Comparison of ENCODE assay signal across 11 cellular contexts in the genomic region with DNA sequence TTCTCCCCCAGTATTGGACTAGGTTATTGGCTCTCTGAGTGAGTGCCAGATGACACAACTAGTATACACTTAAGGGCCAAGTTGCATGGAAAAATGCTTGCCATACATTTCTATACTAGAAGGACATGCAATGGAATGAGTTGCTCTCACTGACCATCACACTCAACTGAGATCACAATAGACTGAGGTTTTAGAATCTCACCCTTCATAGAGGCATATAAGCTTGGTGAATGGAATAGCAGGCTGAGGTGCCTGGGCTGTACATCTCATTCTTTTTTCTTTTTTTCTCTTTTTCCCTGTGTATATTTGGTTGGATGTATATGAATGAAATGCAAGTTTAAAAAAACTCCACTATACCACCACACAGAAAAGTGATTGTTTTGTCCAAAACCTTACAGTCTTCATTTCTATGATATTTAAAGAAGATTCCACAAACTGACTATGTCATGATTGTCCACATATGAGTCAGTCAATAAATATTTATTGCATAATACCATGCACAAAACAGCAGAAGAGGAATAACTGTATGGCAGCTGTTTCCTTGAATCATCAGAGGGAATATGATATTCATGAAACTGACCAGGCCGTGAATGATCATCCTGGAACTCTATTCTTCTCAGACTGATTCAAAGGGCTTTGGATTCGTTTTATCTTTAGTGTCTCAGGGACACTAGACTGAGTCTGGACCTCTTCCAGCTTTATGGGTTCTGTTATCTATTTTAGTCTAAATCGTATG.
DNase-seq lines count a peak whose midpoint lies in the region; ATAC-seq lines count a peak whose summit lies in the region.
"Had no signal": no experiment of that assay in that cellular context is flagged by ENCODE, and none has a peak within 500 bp of the region (broad histone marks: within the 10 kb centered on the region; RNA-seq: fewer than 3 reads in every experiment).

No MANE protein-coding gene starts in this region.

- H3K4me3 Mint-ChIP-seq in naive thymus-derived CD8-positive, alpha-beta T cell: no peak overlapping the region
- H3K4me3 Mint-ChIP-seq: dendritic cell treated with granulocyte-macrophage colony-stimulating factor and Interleukin-4, amounts not matched to agents 40 ng/mL and 50 ng/mL, for 4 days had no signal

- H3K27ac Mint-ChIP-seq in naive thymus-derived CD8-positive, alpha-beta T cell: no peak overlapping the region
- H3K27ac Mint-ChIP-seq: dendritic cell treated with granulocyte-macrophage colony-stimulating factor and Interleukin-4, amounts not matched to agents 40 ng/mL and 50 ng/mL, for 4 days had no signal

- POLR2A ChIA-PET in naive thymus-derived CD8-positive, alpha-beta T cell (lab: Charles Lee): interaction anchor here (1.3 kb wide), 1 partner anchor 73 kb away, joined by 3 read pairs; no protein-coding TSS in a partner anchor

- H3K36me3 Mint-ChIP-seq in naive thymus-derived CD8-positive, alpha-beta T cell: no peaks in the 10 kb centered on the region

- peaks cover 0 to 18% (median 4%) of the 10 kb centered on the region in 4 donors for H3K4me1 Mint-ChIP-seq in naive thymus-derived CD8-positive, alpha-beta T cell

- H3K27me3 Mint-ChIP-seq in naive thymus-derived CD8-positive, alpha-beta T cell: no peaks in the 10 kb centered on the region
- H3K27me3 Mint-ChIP-seq: dendritic cell treated with granulocyte-macrophage colony-stimulating factor and Interleukin-4, amounts not matched to agents 40 ng/mL and 50 ng/mL, for 4 days had no signal

- DNase-seq in 8988T (peak; percentile 10), HS-5 (ENCODE audit: low read depth) (peak; percentile 95), amniotic epithelial cell (ENCODE audit: low read depth) (peak; percentile 89), glomerular visceral epithelial cell (ENCODE audit: extremely low spot score) (peak; percentile 64), T1000 (lab: John Stamatoyannopoulos, UW) (no peak), germinal center (ENCODE audit: low spot score) (no peak)
- DNase-seq in activated CD4-positive, alpha-beta T cell treated with anti-CD3 and anti-CD28 coated beads for 1 hour: no peak
- DNase-seq in naive thymus-derived CD8-positive, alpha-beta T cell: no peak
- DNase-seq: NCI-H2029 treated with DMSO at 0.1 percent for 48 hours, retina had no signal

- no peak for ATAC-seq in naive thymus-derived CD8-positive, alpha-beta T cell

- H3K9me3 Mint-ChIP-seq in naive thymus-derived CD8-positive, alpha-beta T cell: no peaks in the 10 kb centered on the region
- H3K9me3 Mint-ChIP-seq: dendritic cell treated with granulocyte-macrophage colony-stimulating factor and Interleukin-4, amounts not matched to agents 40 ng/mL and 50 ng/mL, for 4 days had no signal

Comparison
In these comparisons a context has a peak if more than half of its experiments do, and no peak if none do; other contexts are left out.
1. DNase-seq: peak in 8988T (single experiment), HS-5 (single experiment), amniotic epithelial cell (single experiment) and glomerular visceral epithelial cell (single experiment); none in activated CD4-positive, alpha-beta T cell treated with anti-CD3 and anti-CD28 coated beads for 1 hour (single experiment), T1000 (single experiment), germinal center (single experiment) and naive thymus-derived CD8-positive, alpha-beta T cell (0 of 10).